8 cellular contexts compared by ENCODE assay signal in the genomic region with DNA sequence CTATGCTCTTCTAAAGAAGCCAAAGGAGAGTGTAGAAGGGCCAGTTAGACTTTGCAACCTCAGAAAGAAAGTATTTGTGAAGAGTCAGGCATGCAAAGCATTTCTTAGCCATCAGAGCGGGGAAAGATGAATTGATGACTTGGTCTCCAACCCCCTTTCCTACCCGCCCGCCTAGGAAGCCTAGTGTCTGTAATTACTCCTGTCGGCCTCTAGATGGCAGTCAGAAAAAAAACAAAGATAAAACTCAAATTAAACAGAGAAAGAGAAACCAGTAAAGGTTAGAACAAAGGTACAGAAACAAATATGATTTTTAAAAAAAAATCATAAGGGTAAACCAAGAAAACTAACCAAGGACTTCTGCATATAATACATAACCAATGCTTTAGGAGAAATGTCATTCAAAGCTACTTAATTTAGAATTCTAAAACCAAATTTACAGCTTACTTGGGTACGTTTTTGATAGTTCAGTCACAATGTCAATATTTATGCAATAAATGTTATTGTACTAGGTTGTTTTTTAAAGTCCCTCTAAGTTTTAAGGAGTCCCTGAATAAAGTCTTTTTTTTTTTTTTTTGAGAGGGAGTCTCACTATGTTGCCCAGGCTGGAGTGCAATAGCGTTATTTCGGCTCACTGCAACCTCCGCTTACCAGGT.
DNase-seq lines count a peak whose midpoint lies in the region; ATAC-seq, FAIRE-seq and TF ChIP-seq lines count a peak whose summit lies in the region.

No MANE protein-coding gene starts in this region.

- no peaks in the 10 kb centered on the region for H3K36me3 Mint-ChIP-seq in CD4-positive, CD25-positive, alpha-beta regulatory T cell

- H3K4me3 ChIP-seq in CD4-positive, CD25-positive, alpha-beta regulatory T cell (ENCODE audit: low read depth, low read length): peak overlapping the region; percentile 57
- H3K4me3 ChIP-seq in Loucy (ENCODE audit: low read length, poor library complexity, severe bottlenecking) (no peak overlapping the region), thyroid gland (replicated peaks in 1 of 3) (no peak overlapping the region)

- no peaks in the 10 kb centered on the region for H3K79me2 ChIP-seq in Loucy (ENCODE audit: insufficient read depth, low read length)

- no peak overlapping the region for H3K9ac ChIP-seq in Loucy (ENCODE audit: low read depth, low read length, poor library complexity, severe bottlenecking)

- TF ChIP-seq POLR2A in thyroid gland (IDR thresholded peaks at IDR 0.05): no peak
- no peak for TF ChIP-seq POLR2A in H54 (IDR thresholded peaks at IDR 0.05; ENCODE audit: low read depth, low read length)

- no peak overlapping the region for H3K4me3 Mint-ChIP-seq in CD4-positive, CD25-positive, alpha-beta regulatory T cell

- peaks cover 14% of the 10 kb centered on the region for H3K27me3 Mint-ChIP-seq in CD4-positive, CD25-positive, alpha-beta regulatory T cell

- TF ChIP-seq CTCF in Loucy (conservative IDR thresholded peaks at IDR 0.05; ENCODE audit: low read length) (peak; percentile 70), thyroid gland (IDR thresholded peaks at IDR 0.05) (peak; percentile 47 to 84 (median 71))

- FAIRE-seq in H54 (lab: Jason Lieb, UNC): no peak

- no peak overlapping the region for H3K27ac ChIP-seq in CD4-positive, CD25-positive, alpha-beta regulatory T cell (ENCODE audit: insufficient read depth, low read length, poor library complexity, severe bottlenecking)
- H3K27ac ChIP-seq in thyroid gland: no peak overlapping the region

- intact Hi-C loops in thyroid gland (cut with DNase I): loop anchor here (5.0 kb wide), 1 partner anchor 66 kb away; no protein-coding TSS in a partner anchor

- no peaks in the 10 kb centered on the region for H3K9me3 ChIP-seq in CD4-positive, CD25-positive, alpha-beta regulatory T cell (ENCODE audit: control insufficient read depth in 2 of 2, low read length in 2 of 2)
- H3K9me3 ChIP-seq in Loucy (ENCODE audit: insufficient read depth, low read depth, low read length) (no peaks in the 10 kb centered on the region), thyroid gland (no peaks in the 10 kb centered on the region)

- H3K9me3 Mint-ChIP-seq in CD4-positive, CD25-positive, alpha-beta regulatory T cell: peaks cover 0 to 1% (median 0%) of the 10 kb centered on the region in 7 donors

- peak overlapping the region; percentile 72; the same call in 1 of the 2 replicates for H2AFZ ChIP-seq in Loucy (ENCODE audit: low read length)

- peak in 1 of 2 donors; percentile 63 for ATAC-seq in CD4-positive, CD25-positive, alpha-beta regulatory T cell (ENCODE audit: low read depth in 2 of 2)
- ATAC-seq in GM18498 (IDR thresholded peaks at IDR 0.05; ENCODE audit: unreplicated experiment): peak; percentile 65

- H3K4me1 Mint-ChIP-seq in CD4-positive, CD25-positive, alpha-beta regulatory T cell: peaks cover 0 to 4% (median 0%) of the 10 kb centered on the region in 4 donors

- H3K27me3 ChIP-seq in CD4-positive, CD25-positive, alpha-beta regulatory T cell (ENCODE audit: control insufficient read depth, insufficient read depth, low read length): no peaks in the 10 kb centered on the region
- H3K27me3 ChIP-seq in Loucy (ENCODE audit: insufficient read depth, low read length, poor library complexity, severe bottlenecking): no peaks in the 10 kb centered on the region
- H3K27me3 ChIP-seq in thyroid gland: no peaks in the 10 kb centered on the region

- no peaks in the 10 kb centered on the region for H4K20me1 ChIP-seq in Loucy (ENCODE audit: insufficient read depth, low read length, poor library complexity, severe bottlenecking)

- no peak overlapping the region for H3K27ac Mint-ChIP-seq in CD4-positive, CD25-positive, alpha-beta regulatory T cell

- H3K36me3 ChIP-seq in CD4-positive, CD25-positive, alpha-beta regulatory T cell (ENCODE audit: control insufficient read depth, insufficient read depth, low read length): no peaks in the 10 kb centered on the region
- H3K36me3 ChIP-seq in Loucy (ENCODE audit: insufficient read depth, low read length) (no peaks in the 10 kb centered on the region), thyroid gland (no peaks in the 10 kb centered on the region)

- peak overlapping the region; percentile 17 for H3K4me2 ChIP-seq in Loucy (ENCODE audit: low read depth, low read length, poor library complexity, severe bottlenecking)

- no peaks in the 10 kb centered on the region for H3K9me2 ChIP-seq in Loucy (replicated peaks; ENCODE audit: low read depth, low read length)

- H3K4me1 ChIP-seq in CD4-positive, CD25-positive, alpha-beta regulatory T cell (ENCODE audit: control insufficient read depth, insufficient read depth, low read length, poor library complexity, severe bottlenecking): no peaks in the 10 kb centered on the region
- H3K4me1 ChIP-seq in Loucy (ENCODE audit: insufficient read depth, low read length, poor library complexity, severe bottlenecking): peaks cover 6% of the 10 kb centered on the region
- H3K4me1 ChIP-seq in thyroid gland: peaks cover 0 to 7% of the 10 kb centered on the region in 2 donors

- DNase-seq in CD4-positive, CD25-positive, alpha-beta regulatory T cell: peak in 2 of 3 donors; percentile 29 to 45
- DNase-seq in amniotic epithelial cell (ENCODE audit: low read depth) (peak; percentile 31), iris pigment epithelial cell (ENCODE audit: low read depth) (peak; percentile 31), thyroid gland (no peak), T-helper 9 cell (no peak), H54 (ENCODE audit: insufficient read length, low spot score) (no peak)

- no peaks in the 10 kb centered on the region for H3F3A ChIP-seq in Loucy (ENCODE audit: low read depth)

- 44 to 48% methylated on average over 8 of the region's 8 CpGs for WGBS in thyroid gland, 2 donors

Comparison
In these comparisons a context has a peak if more than half of its experiments do, and no peak if none do; other contexts are left out.
1. DNase-seq: peak in CD4-positive, CD25-positive, alpha-beta regulatory T cell (2 of 3), amniotic epithelial cell (single experiment) and iris pigment epithelial cell (single experiment); none in thyroid gland (0 of 2), T-helper 9 cell (single experiment) and H54 (single experiment).